ENCODE assay signal across 8 cellular contexts in genomic region chr3:79488407-79488806, GRCh38.
"Had no signal": no experiment of that assay in that cellular context is flagged by ENCODE, and none has a peak within 500 bp of the region (broad histone marks: within the 10 kb centered on the region; RNA-seq: fewer than 3 reads in every experiment).

No MANE protein-coding gene starts in this region.

- FAIRE-seq: G401.6, GM12878, GM12891, GM12892, GM18507, GM19239 had no signal

- H3K4me3 ChIP-seq: GM12878 had no signal

- DNase-seq: GDM1, GF-D8 had no signal

- ATAC-seq: GM12878 had no signal
